ENCODE assay signal across 26 cellular contexts in genomic region chr4:176469546-176469945, GRCh38.
"Had no signal": no experiment of that assay in that cellular context is flagged by ENCODE, and none has a peak within 500 bp of the region (broad histone marks: within the 10 kb centered on the region; RNA-seq: fewer than 3 reads in every experiment).

No MANE protein-coding gene starts in this region.

- H3K4me2 ChIP-seq: hepatocyte had no signal

- DNase-seq: dorsolateral prefrontal cortex; effector CD4-positive, alpha-beta T cell; endodermal cell; foreskin keratinocyte; heart left ventricle; left cardiac atrium; left lung; mesenchymal stem cell; mucosa of descending colon; naive B cell; right lobe of liver; small intestine; stimulated activated CD4-positive, alpha-beta T cell treated with anti-CD3 and anti-CD28 coated beads, Interleukin-15, amount 100 ng/mL, for 24 hours; stimulated activated CD4-positive, alpha-beta T cell treated with anti-CD3 and anti-CD28 coated beads, Interleukin-2, amount 100 ng/mL, for 48 hours; stimulated activated naive B cell treated with anti-CD40 and anti-IgM and Interleukin-4, amounts not matched to agents 10 μg/mL and 1 μg/mL and 100 μg/mL, for 72 hours; upper lobe of left lung had no signal

- H3K36me3 ChIP-seq: gastroesophageal sphincter, heart left ventricle, left lung, neutrophil, right lobe of liver, thoracic aorta, tibial nerve, upper lobe of left lung had no signal

- FAIRE-seq: small intestine, urothelium cell line had no signal

- H3K27me3 ChIP-seq: dorsolateral prefrontal cortex, foreskin keratinocyte, gastroesophageal sphincter, heart left ventricle, hepatocyte, left lung, neutrophil, right lobe of liver, tibial nerve, upper lobe of left lung had no signal

- H3K9ac ChIP-seq: parathyroid adenoma had no signal

- H3K4me1 ChIP-seq: foreskin keratinocyte, gastroesophageal sphincter, heart left ventricle, left lung, parathyroid adenoma, right lobe of liver, tibial nerve, upper lobe of left lung had no signal

- H3K4me3 ChIP-seq: dorsolateral prefrontal cortex, gastroesophageal sphincter, heart left ventricle, hepatocyte, left lung, mucosa of descending colon, right lobe of liver, thoracic aorta, tibial nerve, upper lobe of left lung had no signal

- H3K9me3 ChIP-seq: gastroesophageal sphincter, neutrophil, right lobe of liver, thoracic aorta, tibial nerve, upper lobe of left lung had no signal

- H2AFZ ChIP-seq: hepatocyte, parathyroid adenoma had no signal

- H3K27ac ChIP-seq: dorsolateral prefrontal cortex, epithelial cell of prostate, foreskin keratinocyte, gastroesophageal sphincter, heart left ventricle, hepatocyte, left lung, neutrophil, parathyroid adenoma, right lobe of liver, thoracic aorta, tibial nerve, upper lobe of left lung had no signal

- H3K79me2 ChIP-seq: hepatocyte, parathyroid adenoma had no signal

- ATAC-seq: esophagus mucosa; foreskin keratinocyte; gastroesophageal sphincter; heart left ventricle; left cardiac atrium; left lung; mucosa of descending colon; natural killer cell treated with Interleukin-12 subunit alpha and Interleukin-12 subunit beta and Interleukin-15 and Interleukin-18, amount 100 ng/mL, for 72 hours; right lobe of liver; stimulated activated naive B cell treated with anti-CD40 and anti-IgM and Interleukin-4, amounts not matched to agents 10 μg/mL and 1 μg/mL and 100 μg/mL, for 72 hours had no signal
